26 cellular contexts compared by ENCODE assay signal in the genomic region with DNA sequence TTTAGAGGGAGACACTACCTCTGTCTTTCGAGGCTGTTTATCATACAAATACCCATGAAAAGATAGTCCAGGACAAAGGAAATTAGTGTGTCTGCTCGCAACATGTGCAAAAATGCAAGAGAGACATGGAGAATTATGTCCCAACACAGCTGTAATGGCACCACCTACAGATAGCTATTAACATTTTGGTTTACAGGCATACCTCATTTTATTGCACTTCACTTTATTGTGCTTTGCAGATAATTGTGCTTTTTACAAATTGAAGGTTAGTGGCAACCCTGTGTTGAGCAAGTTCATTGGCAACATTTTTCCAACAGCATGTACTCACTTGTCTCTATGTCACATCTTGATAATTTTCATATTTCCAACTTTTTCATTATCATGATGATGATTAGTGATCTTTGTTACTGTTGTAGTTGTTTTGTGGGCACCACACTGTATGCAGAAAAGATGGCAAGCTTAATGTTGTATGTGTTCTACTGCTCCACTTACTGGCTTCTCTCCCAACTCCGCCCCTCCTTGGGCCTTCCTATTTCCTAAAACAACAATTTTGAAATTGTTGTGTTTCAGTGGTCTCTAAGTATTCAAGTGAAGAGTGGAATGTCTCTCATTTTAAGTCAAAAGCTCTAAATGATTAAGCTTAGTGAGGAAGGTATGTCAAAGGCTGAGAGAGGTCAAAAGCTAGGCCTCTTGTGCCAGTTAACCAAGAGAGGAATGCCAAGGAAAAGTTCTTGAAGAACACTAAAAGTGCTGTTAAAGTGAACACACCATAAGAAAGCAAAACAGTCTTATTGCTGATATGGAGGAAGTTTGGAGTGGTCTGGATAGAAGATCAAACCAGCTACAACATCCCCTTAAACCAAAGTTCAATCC. TPM values are rescaled to one million over a fixed set of nuclear protein-coding genes. Genes with fewer than 3 reads are reported as not detected.
A peak's percentile ranks its signal among the peaks of the same experiment; 100 is the strongest.
DNase-seq lines count a peak whose midpoint lies in the region; ATAC-seq and TF ChIP-seq lines count a peak whose summit lies in the region.
"Had no signal": no experiment of that assay in that cellular context is flagged by ENCODE, and none has a peak within 500 bp of the region (broad histone marks: within the 10 kb centered on the region; RNA-seq: fewer than 3 reads in every experiment).

No MANE protein-coding gene starts in this region.

- no peak overlapping the region for H2BK15ac ChIP-seq in IMR-90 (ENCODE audit: low read depth, low read length)

- H3K27me3 Mint-ChIP-seq in nephron progenitor cell (ENCODE audit: low read depth, poor library complexity): no peaks in the 10 kb centered on the region
- H3K27me3 Mint-ChIP-seq: activated CD4-positive, alpha-beta T cell treated with anti-CD3 and anti-CD28 coated beads for 36 hours; CD8-positive, alpha-beta memory T cell had no signal

- no peak for TF ChIP-seq RAD21 in IMR-90 (IDR thresholded peaks at IDR 0.05; ENCODE audit: low read length)

- peak overlapping the region; percentile 8 for H3K27ac Mint-ChIP-seq in nephron progenitor cell
- H3K27ac Mint-ChIP-seq: activated CD4-positive, alpha-beta T cell treated with anti-CD3 and anti-CD28 coated beads for 36 hours had no signal

- POLR2A ChIA-PET in IMR-90 (lab: Charles Lee; ENCODE audit: unreplicated experiment): no interaction called here

- TF ChIP-seq EP300 in tibial nerve (IDR thresholded peaks at IDR 0.05): no peak

- H2BK5ac ChIP-seq in IMR-90 (ENCODE audit: low read depth, low read length, poor library complexity, severe bottlenecking): no peak overlapping the region

- H3K4me3 Mint-ChIP-seq in nephron progenitor cell: no peak overlapping the region
- H3K4me3 Mint-ChIP-seq: activated CD4-positive, alpha-beta T cell treated with anti-CD3 and anti-CD28 coated beads for 36 hours; CD8-positive, alpha-beta memory T cell; neural crest cell had no signal

- DNase-seq in EH (ENCODE audit: low read depth) (peak; percentile 26), IMR-90 (no peak), dermis blood vessel endothelial cell (peak; percentile 20), nephron progenitor cell (no peak), HCEC 1CT (no peak), T-helper 1 cell (no peak), tibial nerve (ENCODE audit: low spot score in 2 of 2) (no peak)
- DNase-seq: activated CD4-positive, alpha-beta T cell treated with anti-CD3 and anti-CD28 coated beads for 36 hours; activated T-cell treated with anti-CD3 and anti-CD28 coated beads, Interleukin-2, amount 50 U/mL, for 48 hours; BE2C; brain microvascular endothelial cell; CD8-positive, alpha-beta memory T cell; hypothalamus; mesenchymal stem cell; NCI-H1092; NCI-H1694 treated with DMSO at 0.1 percent for 48 hours; NCI-H446 treated with DMSO at 0.1 percent for 48 hours; NCI-H774; stimulated activated CD4-positive, alpha-beta T cell treated with anti-CD3 and anti-CD28 coated beads, Interleukin-1b, Interleukin-23, amount 100 ng/mL, for 48 hours; stimulated activated naive CD4-positive, alpha-beta T cell treated with Interleukin-2 at 50 U/mL for 16 hours; T-helper 9 cell had no signal

- no peak overlapping the region for H3K56ac ChIP-seq in IMR-90 (ENCODE audit: extremely low read depth, insufficient read depth, low read length)

- H3K4me1 Mint-ChIP-seq in nephron progenitor cell: peaks cover 5% of the 10 kb centered on the region
- H3K4me1 Mint-ChIP-seq: neural crest cell had no signal

- in situ Hi-C loops in IMR-90 (cut with MboI; ENCODE audit: low sequenced_read_pairs): no loop called here

- H4K5ac ChIP-seq in IMR-90 (ENCODE audit: low read depth, low read length): no peak overlapping the region

- TF ChIP-seq CTCF in IMR-90 (conservative IDR thresholded peaks at IDR 0.05; ENCODE audit: low read depth, low read length): no peak
- TF ChIP-seq CTCF in nephron progenitor cell (IDR thresholded peaks at IDR 0.05): no peak
- no peak for TF ChIP-seq CTCF in tibial nerve (IDR thresholded peaks at IDR 0.05)

- H3K9me3 Mint-ChIP-seq in nephron progenitor cell: no peaks in the 10 kb centered on the region
- H3K9me3 Mint-ChIP-seq: CD8-positive, alpha-beta memory T cell; neural crest cell had no signal

- no peak overlapping the region for H3K18ac ChIP-seq in IMR-90 (ENCODE audit: low read depth, low read length)

- H3K36me3 Mint-ChIP-seq in nephron progenitor cell (ENCODE audit: low read depth): peaks cover 51% of the 10 kb centered on the region

- H3K9me3 ChIP-seq in IMR-90 (ENCODE audit: control insufficient read depth, insufficient read depth, low read length) (no peaks in the 10 kb centered on the region), tibial nerve (no peaks in the 10 kb centered on the region)
- H3K9me3 ChIP-seq: BE2C, vagina had no signal

- no peak overlapping the region for H2AK5ac ChIP-seq in IMR-90 (ENCODE audit: low read depth, low read length)

- H3K27ac ChIP-seq in IMR-90 (ENCODE audit: insufficient read depth, low read length) (no peak overlapping the region), tibial nerve (peak overlapping the region in 1 of 4 donors; percentile 9)
- H3K27ac ChIP-seq: brain microvascular endothelial cell, parathyroid adenoma, vagina had no signal

- no peak overlapping the region; the same call in 1 of the 2 replicates for H3K14ac ChIP-seq in IMR-90 (replicated peaks; ENCODE audit: low read depth, low read length)

- H3K27me3 ChIP-seq in IMR-90 (ENCODE audit: control insufficient read depth, insufficient read depth, low read length): no peaks in the 10 kb centered on the region
- no peaks in the 10 kb centered on the region for H3K27me3 ChIP-seq in tibial nerve
- H3K27me3 ChIP-seq: BE2C, brain microvascular endothelial cell, vagina had no signal

- H3K36me3 ChIP-seq in IMR-90 (ENCODE audit: control insufficient read depth, insufficient read depth, low read length) (peaks cover 11% of the 10 kb centered on the region), tibial nerve (peaks cover 0 to 27% (median 0%) of the 10 kb centered on the region in 3 donors)
- H3K36me3 ChIP-seq: BE2C, brain microvascular endothelial cell had no signal

- peaks cover 6% of the 10 kb centered on the region for H3K9me1 ChIP-seq in IMR-90 (ENCODE audit: insufficient read depth, low read length)

- no peak overlapping the region for H3K9ac ChIP-seq in IMR-90 (ENCODE audit: low read depth, low read length)
- H3K9ac ChIP-seq: parathyroid adenoma had no signal

- no peak overlapping the region for H3K4ac ChIP-seq in IMR-90 (ENCODE audit: low read depth, low read length)

- no peak overlapping the region for H2BK120ac ChIP-seq in IMR-90 (ENCODE audit: low read depth, low read length)

- no peak overlapping the region for H3K4me3 ChIP-seq in IMR-90 (ENCODE audit: insufficient read depth, low read depth, low read length)
- H3K4me3 ChIP-seq in tibial nerve: no peak overlapping the region
- H3K4me3 ChIP-seq: vagina had no signal

- H3K4me1 ChIP-seq in IMR-90 (ENCODE audit: control insufficient read depth, insufficient read depth, low read length) (no peaks in the 10 kb centered on the region), tibial nerve (peaks cover 0 to 31% (median 6%) of the 10 kb centered on the region in 4 donors)
- H3K4me1 ChIP-seq: BE2C had no signal

- H3K79me1 ChIP-seq in IMR-90 (ENCODE audit: low read depth in 1 of 2, low read length in 2 of 2): peaks cover 36 to 53% of the 10 kb centered on the region in 2 experiments

- H2BK20ac ChIP-seq in IMR-90 (ENCODE audit: low read depth, low read length): no peak overlapping the region

- no peak overlapping the region for H4K91ac ChIP-seq in IMR-90 (ENCODE audit: insufficient read depth, low read depth, low read length)

- no peak overlapping the region for H2AK9ac ChIP-seq in IMR-90 (replicated peaks; ENCODE audit: low read depth, low read length, poor library complexity)

- ATAC-seq in IMR-90 (ENCODE audit: low read depth) (no peak), GM19395 (IDR thresholded peaks at IDR 0.05; ENCODE audit: unreplicated experiment) (no peak)
- ATAC-seq: activated CD4-positive, alpha-beta T cell treated with anti-CD3 and anti-CD28 coated beads for 36 hours; left lobe of liver had no signal

- no TSS peak for BruUV-seq in IMR-90 (replicated peaks; lab: Mats Ljungman, UMichigan)

- intact Hi-C loops in IMR-90 (cut with micrococcal nuclease): no loop called here

- CTCF ChIA-PET in IMR-90 (lab: Yijun Ruan, JAX): no interaction called here

- H4K20me1 ChIP-seq in IMR-90 (ENCODE audit: insufficient read depth, low read length): peaks cover 4% of the 10 kb centered on the region

- dilution Hi-C loops in IMR-90 (cut with HindIII; ENCODE audit: low sequenced_read_pairs, unreplicated experiment): no loop called here

- TF ChIP-seq POLR2A in IMR-90 (IDR thresholded peaks at IDR 0.05; ENCODE audit: low read depth, low read length) (no peak), tibial nerve (IDR thresholded peaks at IDR 0.05) (no peak)

- no peak overlapping the region for H3K4me2 ChIP-seq in IMR-90 (ENCODE audit: low read depth, low read length)

- H2AFZ ChIP-seq in IMR-90 (replicated peaks; ENCODE audit: low read length, poor library complexity): no peak overlapping the region
- H2AFZ ChIP-seq: parathyroid adenoma had no signal

- 0 out of 2 replicates have a peak overlapping the region, but pooled peaks have one; percentile 39 for H3K23ac ChIP-seq in IMR-90 (ENCODE audit: low read depth, low read length)

- no peak overlapping the region for H4K8ac ChIP-seq in IMR-90 (ENCODE audit: low read depth in 2 of 2, low read length in 2 of 2)

- WGBS in IMR-90 (ENCODE audit: extremely low coverage in 2 of 2, insufficient read length in 1 of 2), 2 experiments: no CpG with 5 or more reads among the region's 3 CpGs
- WGBS in tibial nerve, 2 donors: 92 to 94% methylated on average over 3 of the region's 3 CpGs

TF ChIP-seq in IMR-90, 13 proteins besides CTCF, POLR2A, EP300 and RAD21 (continues in another document):
- no peak for TF ChIP-seq MAZ (IDR thresholded peaks at IDR 0.05; ENCODE audit: borderline replicate concordance, low read depth, low read length)
- no peak for TF ChIP-seq SMC3 (IDR thresholded peaks at IDR 0.05; ENCODE audit: low read depth, low read length)
- no peak for TF ChIP-seq MXI1 (IDR thresholded peaks at IDR 0.05; ENCODE audit: borderline replicate concordance, low read depth, low read length)
- TF ChIP-seq FOS (IDR thresholded peaks at IDR 0.05; ENCODE audit: low read depth, low read length): no peak
- TF ChIP-seq RCOR1 (IDR thresholded peaks at IDR 0.05; ENCODE audit: insufficient replicate concordance, low read length): no peak
- no peak for TF ChIP-seq CEBPB (IDR thresholded peaks at IDR 0.05; ENCODE audit: low read depth, low read length)

RNA-seq across cellular contexts. Expression of a gene that starts 52.0 kb away (rescaled TPM):
- total RNA-seq in IMR-90 (2012; rRNA removed) (12.9 and 31.7 TPM in 2 replicates), dermis blood vessel endothelial cell (23.3 and 50.2 TPM in 2 replicates), tibial nerve (10 to 100 TPM; 43.5 to 59.7 (median 52.7) TPM)
- 1.9 and 2.6 TPM in 2 replicates for polyA plus RNA-seq in IMR-90 (2012; rRNA removed)
- 0.41 and 4.3 TPM in 2 replicates for polyA plus RNA-seq in IMR-90 (2012; cell fraction: cytosol; rRNA removed)
- polyA plus RNA-seq in IMR-90 (2012; cell fraction: nucleus; rRNA removed; ENCODE audit: low replicate concordance): 2.5 and 4.6 TPM in 2 replicates

Comparison
In these comparisons a context has a peak if more than half of its experiments do, and no peak if none do; other contexts are left out.
1. DNase-seq: peak in EH (single experiment) and dermis blood vessel endothelial cell (single experiment); none in IMR-90 (single experiment), nephron progenitor cell (single experiment), HCEC 1CT (single experiment), T-helper 1 cell (0 of 5) and tibial nerve (0 of 2).